In the genomic region with DNA sequence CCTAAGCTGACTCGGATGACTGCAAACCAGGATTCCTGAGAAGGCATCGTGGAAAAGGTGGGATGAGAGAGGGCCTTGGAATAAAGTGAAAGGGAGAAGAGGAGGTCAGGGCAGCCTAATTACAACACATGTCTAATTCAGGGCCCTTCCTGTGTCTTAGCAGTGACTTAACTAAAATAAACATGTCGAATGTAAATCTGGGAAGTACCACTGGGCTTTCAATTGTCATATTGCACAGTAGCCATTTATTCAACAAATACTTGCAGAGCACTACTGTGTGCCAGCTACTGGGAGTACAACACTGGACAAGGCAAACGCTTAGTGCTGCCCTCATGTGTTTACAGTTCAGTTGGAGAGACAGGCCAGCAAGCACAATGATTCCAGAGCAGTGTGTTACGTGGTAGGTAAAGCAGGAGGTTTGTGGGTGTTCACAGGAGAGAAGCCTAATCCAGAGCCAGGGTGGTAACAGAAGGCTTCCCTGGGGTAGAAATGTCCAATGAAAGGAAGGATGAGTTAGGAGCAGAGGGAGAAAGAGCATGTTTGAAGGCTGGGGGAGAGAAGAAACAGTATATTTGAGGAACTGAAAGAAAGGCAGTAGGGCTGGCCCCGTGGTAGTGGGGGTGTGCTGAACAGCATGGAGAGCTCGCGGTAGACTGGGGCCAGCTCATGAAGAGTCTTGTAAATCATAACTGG, we compare ENCODE assay signal across 1 cellular context.
TF ChIP-seq lines count a peak whose summit lies in the region.

No MANE protein-coding gene starts in this region.

TF ChIP-seq in K562, 482 proteins besides CTCF, POLR2A, EP300 and RAD21 (continued from another document):
- TF ChIP-seq UBTF (IDR thresholded peaks at IDR 0.05; ENCODE audit: borderline replicate concordance in 1 of 2, low read depth in 2 of 2, low read length in 2 of 2) (no peak), SIN3A (IDR thresholded peaks at IDR 0.05; ENCODE audit: borderline replicate concordance in 2 of 2, control insufficient read depth in 1 of 2, low read depth in 2 of 2, low read length in 2 of 2) (no peak), ZNF347 (CRISPR knock-in tag; IDR thresholded peaks at IDR 0.05; ENCODE audit: low read depth) (no peak), HMGN3 (IDR thresholded peaks at IDR 0.05; ENCODE audit: borderline replicate concordance, extremely low read depth, insufficient read length, low read depth, low read length) (no peak), SAFB (IDR thresholded peaks at IDR 0.05; ENCODE audit: borderline replicate concordance, low read depth, low read length) (no peak), ZSCAN32 (CRISPR knock-in tag; IDR thresholded peaks at IDR 0.05) (no peak), HDAC2 (IDR thresholded peaks at IDR 0.05) (no peak)
- TF ChIP-seq, protein P1, sequence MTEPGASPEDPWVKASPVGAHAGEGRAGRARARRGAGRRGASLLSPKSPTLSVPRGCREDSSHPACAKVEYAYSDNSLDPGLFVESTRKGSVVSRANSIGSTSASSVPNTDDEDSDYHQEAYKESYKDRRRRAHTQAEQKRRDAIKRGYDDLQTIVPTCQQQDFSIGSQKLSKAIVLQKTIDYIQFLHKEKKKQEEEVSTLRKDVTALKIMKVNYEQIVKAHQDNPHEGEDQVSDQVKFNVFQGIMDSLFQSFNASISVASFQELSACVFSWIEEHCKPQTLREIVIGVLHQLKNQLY (CRISPR knock-in tag; conservative IDR thresholded peaks at IDR 0.05), result no peak
